In the genomic region with DNA sequence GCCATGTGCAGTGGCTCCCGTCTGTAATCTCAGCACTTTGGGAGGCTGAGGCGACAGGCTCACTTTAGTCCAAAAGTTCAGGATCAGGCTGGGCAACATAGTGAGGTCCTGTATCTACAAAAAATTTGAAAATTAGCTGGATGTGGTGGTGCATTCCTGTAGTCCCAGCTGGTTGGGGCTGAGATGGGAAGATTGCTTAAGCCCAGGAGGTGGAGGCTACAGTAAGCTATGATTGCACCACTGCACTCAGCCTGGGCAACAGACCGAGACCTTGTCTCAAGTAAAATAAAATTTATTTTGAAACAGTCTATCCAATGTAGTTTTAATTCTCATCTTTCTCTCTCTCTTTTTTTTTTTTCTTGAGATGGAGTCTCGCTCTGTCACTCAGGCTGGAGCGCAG, we compare ENCODE assay signal across 2 cellular contexts.
TF ChIP-seq lines count a peak whose summit lies in the region.

No MANE protein-coding gene starts in this region.

TF ChIP-seq in IMR-90, 13 proteins besides CTCF, POLR2A, EP300 and RAD21:
- TF ChIP-seq CEBPB (IDR thresholded peaks at IDR 0.05; ENCODE audit: low read depth, low read length) (0 out of 2 replicates have a peak, but pooled peaks have one; percentile 43), MAZ (IDR thresholded peaks at IDR 0.05; ENCODE audit: borderline replicate concordance, low read depth, low read length) (no peak), MXI1 (IDR thresholded peaks at IDR 0.05; ENCODE audit: borderline replicate concordance, low read depth, low read length) (no peak), FOS (IDR thresholded peaks at IDR 0.05; ENCODE audit: low read depth, low read length) (no peak), SMC3 (IDR thresholded peaks at IDR 0.05; ENCODE audit: low read depth, low read length) (no peak)
- TF ChIP-seq, protein P1, sequence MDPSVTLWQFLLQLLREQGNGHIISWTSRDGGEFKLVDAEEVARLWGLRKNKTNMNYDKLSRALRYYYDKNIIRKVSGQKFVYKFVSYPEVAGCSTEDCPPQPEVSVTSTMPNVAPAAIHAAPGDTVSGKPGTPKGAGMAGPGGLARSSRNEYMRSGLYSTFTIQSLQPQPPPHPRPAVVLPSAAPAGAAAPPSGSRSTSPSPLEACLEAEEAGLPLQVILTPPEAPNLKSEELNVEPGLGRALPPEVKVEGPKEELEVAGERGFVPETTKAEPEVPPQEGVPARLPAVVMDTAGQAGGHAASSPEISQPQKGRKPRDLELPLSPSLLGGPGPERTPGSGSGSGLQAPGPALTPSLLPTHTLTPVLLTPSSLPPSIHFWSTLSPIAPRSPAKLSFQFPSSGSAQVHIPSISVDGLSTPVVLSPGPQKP (IDR thresholded peaks at IDR 0.05; ENCODE audit: borderline replicate concordance, low read depth, low read length): no peak

TF ChIP-seq in endothelial cell of umbilical vein, 7 proteins besides CTCF, POLR2A, EP300 and RAD21:
- no peak for TF ChIP-seq FOS (IDR thresholded peaks at IDR 0.05; ENCODE audit: borderline replicate concordance, insufficient read depth, low read length)
- TF ChIP-seq EZH2 (IDR thresholded peaks at IDR 0.05; ENCODE audit: borderline replicate concordance, low read depth, low read length, severe bottlenecking): no peak
- no peak for TF ChIP-seq JUN (IDR thresholded peaks at IDR 0.05; ENCODE audit: borderline replicate concordance, insufficient read depth, insufficient read length, low read depth)
- TF ChIP-seq POLR2AphosphoS5 (IDR thresholded peaks at IDR 0.05; ENCODE audit: insufficient read depth, low read depth, low read length): no peak
- TF ChIP-seq GATA2 (IDR thresholded peaks at IDR 0.05; ENCODE audit: insufficient read depth, insufficient read length, low read depth, low read length): no peak
- TF ChIP-seq, protein P2, sequence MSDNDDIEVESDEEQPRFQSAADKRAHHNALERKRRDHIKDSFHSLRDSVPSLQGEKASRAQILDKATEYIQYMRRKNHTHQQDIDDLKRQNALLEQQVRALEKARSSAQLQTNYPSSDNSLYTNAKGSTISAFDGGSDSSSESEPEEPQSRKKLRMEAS (IDR thresholded peaks at IDR 0.05; ENCODE audit: insufficient read depth, insufficient read length): no peak
- TF ChIP-seq MYC (IDR thresholded peaks at IDR 0.05; ENCODE audit: low read depth, low read length): no peak
